Comparison of ENCODE assay signal across 26 cellular contexts in genomic region chr2:183630964-183631363, GRCh38.
"Had no signal": no experiment of that assay in that cellular context is flagged by ENCODE, and none has a peak within 500 bp of the region (broad histone marks: within the 10 kb centered on the region; RNA-seq: fewer than 3 reads in every experiment).

No MANE protein-coding gene starts in this region.

- H3K27ac ChIP-seq: heart right ventricle, hepatocyte, lower lobe of right lung, pancreas, prostate gland, sigmoid colon, stomach, thoracic aorta, tibial nerve, uterus had no signal

- H3K79me2 ChIP-seq: hepatocyte had no signal

- H3K27me3 ChIP-seq: heart right ventricle, hepatocyte, pancreas, sigmoid colon, stomach, tibial nerve, uterus had no signal

- H3K4me2 ChIP-seq: hepatocyte, smooth muscle cell had no signal

- H3K4me1 ChIP-seq: heart right ventricle, lower lobe of right lung, pancreas, prostate gland, sigmoid colon, stomach, tibial nerve, uterus had no signal

- H3K36me3 ChIP-seq: heart right ventricle, lower lobe of right lung, pancreas, prostate gland, sigmoid colon, stomach, thoracic aorta, tibial nerve, uterus had no signal

- DNase-seq: heart right ventricle; islet precursor cell; left cardiac atrium; lower lobe of right lung; mammary epithelial cell; mesenchymal stem cell; naive thymus-derived CD8-positive, alpha-beta T cell; nucleus accumbens; pancreas; posterior cingulate gyrus; retina; right cardiac atrium; sigmoid colon; stimulated activated CD4-positive, alpha-beta T cell treated with anti-CD3 and anti-CD28 coated beads, Interleukin-1b, Interleukin-23, amount 100 ng/mL, for 48 hours; stimulated activated CD4-positive, alpha-beta T cell treated with anti-CD3 and anti-CD28 coated beads, Interleukin-2, amount 100 ng/mL, for 48 hours; stimulated activated CD4-positive, alpha-beta T cell treated with anti-CD3 and anti-CD28 coated beads, Interleukin-4, amount 100 ng/mL, for 4 hours; stimulated activated naive B cell treated with anti-CD40 and anti-IgM and Interleukin-4, amounts not matched to agents 10 μg/mL and 1 μg/mL and 100 μg/mL, for 72 hours; stimulated activated naive CD8-positive, alpha-beta T cell treated with anti-CD3 and anti-CD28 coated beads, Interleukin-15, Interleukin-2, amounts not matched to agents 100 U/mL and 50 U/mL, for 24 hours; stomach; uterus had no signal

- ATAC-seq: heart right ventricle; left lobe of liver; naive thymus-derived CD8-positive, alpha-beta T cell; pancreas; right cardiac atrium; stimulated activated naive B cell treated with anti-CD40 and anti-IgM and Interleukin-4, amounts not matched to agents 10 μg/mL and 1 μg/mL and 100 μg/mL, for 72 hours; stimulated activated naive CD8-positive, alpha-beta T cell treated with anti-CD3 and anti-CD28 coated beads, Interleukin-15, Interleukin-2, amounts not matched to agents 100 U/mL and 50 U/mL, for 24 hours had no signal

- FAIRE-seq: pancreas had no signal

- H3K9me3 ChIP-seq: heart right ventricle, lower lobe of right lung, pancreas, prostate gland, sigmoid colon, stomach, thoracic aorta, tibial nerve, uterus had no signal

- H3K4me3 ChIP-seq: heart right ventricle, hepatocyte, lower lobe of right lung, pancreas, prostate gland, sigmoid colon, smooth muscle cell, stomach, thoracic aorta, tibial nerve, uterus had no signal

- H2AFZ ChIP-seq: hepatocyte had no signal
